Comparison of ENCODE assay signal across 1 cellular context in the genomic region with DNA sequence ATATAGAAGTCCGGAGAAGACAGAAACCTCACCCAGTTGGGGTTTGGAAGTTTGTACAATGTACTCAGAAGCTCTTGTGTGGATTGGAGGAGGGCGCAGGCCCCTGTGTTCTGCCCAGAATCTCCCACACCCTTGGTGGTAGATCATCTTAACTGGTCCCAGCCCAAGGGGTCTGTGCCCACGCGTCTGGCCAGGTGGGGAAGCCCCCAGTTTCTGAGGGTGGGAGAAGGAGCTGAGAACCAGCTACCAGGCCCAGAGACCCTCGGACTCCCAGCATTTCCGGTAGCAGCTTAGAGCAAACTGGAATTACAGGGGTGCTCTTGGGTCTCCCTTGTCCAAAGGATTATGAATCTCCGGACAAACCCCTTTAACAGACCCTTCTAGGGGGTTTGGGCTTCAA.
TF ChIP-seq lines count a peak whose summit lies in the region.

No MANE protein-coding gene starts in this region.

TF ChIP-seq in K562, 482 proteins besides CTCF, POLR2A, EP300 and RAD21:
- TF ChIP-seq RBM15 (IDR thresholded peaks at IDR 0.05; ENCODE audit: insufficient read depth, low read length) (no peak), ZBTB7A (IDR thresholded peaks at IDR 0.05; ENCODE audit: borderline replicate concordance, control insufficient read depth, low read depth, low read length) (peak; percentile 54; the same call in 1 of the 2 replicates)
